ENCODE assay signal across 20 cellular contexts in genomic region chr20:47878601-47879004, GRCh38.
DNase-seq lines count a peak whose midpoint lies in the region; ATAC-seq and TF ChIP-seq lines count a peak whose summit lies in the region.
"Had no signal": no experiment of that assay in that cellular context is flagged by ENCODE, and none has a peak within 500 bp of the region (broad histone marks: within the 10 kb centered on the region; RNA-seq: fewer than 3 reads in every experiment).

No MANE protein-coding gene starts in this region.

- H3K9me3 ChIP-seq in mammary epithelial cell (replicated peaks; ENCODE audit: insufficient read depth, low read length), result no peaks in the 10 kb centered on the region
- H3K9me3 ChIP-seq in neuronal stem cell (replicated peaks in 1 of 2; ENCODE audit: control insufficient read depth in 2 of 2, insufficient read depth in 1 of 2, low read depth in 1 of 2, low read length in 2 of 2), result peaks cover 0 to 4% of the 10 kb centered on the region in 2 donors
- H3K9me3 ChIP-seq: lower lobe of right lung, right atrium auricular region had no signal

- no peak overlapping the region for H4K91ac ChIP-seq in neuronal stem cell (ENCODE audit: low read depth, low read length, poor library complexity)

- peak overlapping the region; percentile 36 for H2AK5ac ChIP-seq in neuronal stem cell (ENCODE audit: low read depth, low read length)

- H3K79me2 ChIP-seq in mammary epithelial cell (ENCODE audit: insufficient read depth, low read length), result no peaks in the 10 kb centered on the region

- no peak overlapping the region for H2AFZ ChIP-seq in mammary epithelial cell (ENCODE audit: low read depth, low read length)
- no peak overlapping the region for H2AFZ ChIP-seq in neuronal stem cell (ENCODE audit: low read length)

- H3K36me3 ChIP-seq in mammary epithelial cell (ENCODE audit: insufficient read depth, low read length), result no peaks in the 10 kb centered on the region
- H3K36me3 ChIP-seq in neuronal stem cell (replicated peaks in 1 of 2; ENCODE audit: control insufficient read depth in 2 of 2, insufficient read depth in 2 of 2, low read length in 2 of 2), result no peaks in the 10 kb centered on the region
- H3K36me3 ChIP-seq: lower lobe of right lung, right atrium auricular region had no signal

- intact Hi-C loops in mammary epithelial cell (cut with micrococcal nuclease), result no loop called here
- intact Hi-C loops in MCF 10A (cut with micrococcal nuclease), result no loop called here

- H3K4me1 ChIP-seq in mammary epithelial cell (ENCODE audit: insufficient read depth, low read length) (no peaks in the 10 kb centered on the region), neuronal stem cell (ENCODE audit: control insufficient read depth in 2 of 2, insufficient read depth in 1 of 2, low read depth in 1 of 2, low read length in 2 of 2) (peaks cover 6 to 9% of the 10 kb centered on the region in 2 donors)
- H3K4me1 ChIP-seq: lower lobe of right lung, right atrium auricular region had no signal

- POLR2A ChIA-PET in MCF 10A (lab: Yijun Ruan, JAX), result interaction anchor here (0.6 kb wide), 1 partner anchor 23 kb away, joined by 3 read pairs; no protein-coding TSS in a partner anchor

- H4K20me1 ChIP-seq in mammary epithelial cell (ENCODE audit: insufficient read depth, low read length), result no peaks in the 10 kb centered on the region

- H2BK15ac ChIP-seq in neuronal stem cell (ENCODE audit: low read length), result no peak overlapping the region

- no peak overlapping the region for H4K8ac ChIP-seq in neuronal stem cell (ENCODE audit: low read depth, low read length)

- H3K27me3 ChIP-seq in mammary epithelial cell (ENCODE audit: insufficient read depth, low read length) (no peaks in the 10 kb centered on the region), neuronal stem cell (ENCODE audit: control insufficient read depth in 3 of 3, insufficient read depth in 3 of 3, low read depth in 1 of 3, low read length in 3 of 3) (peaks cover 0 to 23% (median 0%) of the 10 kb centered on the region in 3 experiments)
- H3K27me3 ChIP-seq: right atrium auricular region had no signal

- H3K4me2 ChIP-seq in mammary epithelial cell (ENCODE audit: insufficient read depth, low read depth, low read length) (no peak overlapping the region), neuronal stem cell (ENCODE audit: insufficient read depth, low read length, poor library complexity, severe bottlenecking) (no peak overlapping the region)

- no peak overlapping the region for H3K4me3 ChIP-seq in mammary epithelial cell (replicated peaks in 1 of 3; ENCODE audit: insufficient read depth in 1 of 3, low read depth in 2 of 3, low read length in 3 of 3)
- H3K4me3 ChIP-seq in neuronal stem cell (ENCODE audit: low read length in 2 of 2), result no peak overlapping the region
- H3K4me3 ChIP-seq: lower lobe of right lung, right atrium auricular region had no signal

- H3K4me1 Mint-ChIP-seq in MCF 10A (ENCODE audit: insufficient read depth, unreplicated experiment), result no peaks in the 10 kb centered on the region
- H3K4me1 Mint-ChIP-seq: activated naive CD4-positive, alpha-beta T cell treated with anti-CD3 and anti-CD28 coated beads, Interleukin-2, amount 10 ng/mL, durations not matched to agents 7 days and 5 days; immature natural killer cell had no signal

- no peak overlapping the region for H3K23ac ChIP-seq in neuronal stem cell (ENCODE audit: low read depth, low read length, poor library complexity)

- H3K4ac ChIP-seq in neuronal stem cell (ENCODE audit: low read length), result no peak overlapping the region

- no TSS peak for BruUV-seq in mammary epithelial cell (replicated peaks; lab: Mats Ljungman, UMichigan)
- BruUV-seq in MCF 10A (replicated peaks; lab: Mats Ljungman, UMichigan), result no TSS peak

- in situ Hi-C loops in mammary epithelial cell (cut with MboI; ENCODE audit: low sequenced_read_pairs in 2 of 2), result no loop called here

- no peak overlapping the region for H2BK5ac ChIP-seq in neuronal stem cell (ENCODE audit: low read length)

- H3K27me3 Mint-ChIP-seq in MCF 10A (ENCODE audit: insufficient read depth, unreplicated experiment), result no peaks in the 10 kb centered on the region

- H3K36me3 Mint-ChIP-seq in MCF 10A (ENCODE audit: insufficient read depth, unreplicated experiment), result no peaks in the 10 kb centered on the region
- H3K36me3 Mint-ChIP-seq: activated naive CD4-positive, alpha-beta T cell treated with anti-CD3 and anti-CD28 coated beads, Interleukin-2, amount 10 ng/mL, durations not matched to agents 7 days and 5 days; immature natural killer cell had no signal

- DNase-seq in mammary epithelial cell, result peak; percentile 13
- DNase-seq in MCF 10A (ENCODE audit: unreplicated experiment), result no peak
- peak; percentile 32 for DNase-seq in NCI-H524 treated with DMSO at 0.1 percent for 48 hours (lab: John Stamatoyannopoulos, UW)
- DNase-seq in dermis microvascular lymphatic vessel endothelial cell (ENCODE audit: low read depth in 2 of 2), result peak; percentile 61 to 92
- DNase-seq in neuronal stem cell (ENCODE audit: low spot score), result no peak
- DNase-seq in OCI-M2 (lab: John Stamatoyannopoulos, UW; ENCODE audit: unreplicated experiment), result no peak
- no peak for DNase-seq in NCI-H1105 (lab: John Stamatoyannopoulos, UW)
- DNase-seq: activated CD8-positive, alpha-beta memory T cell treated with anti-CD3 and anti-CD28 coated beads for 24 hours; activated naive CD4-positive, alpha-beta T cell treated with anti-CD3 and anti-CD28 coated beads, Interleukin-2, amount 10 ng/mL, durations not matched to agents 7 days and 5 days; activated T-cell treated with anti-CD3 and anti-CD28 coated beads, Interleukin-2, amount 50 U/mL, for 4 hours; GOT3; immature natural killer cell; lower lobe of right lung; NCI-H1048; NCI-H2081 treated with DMSO at 0.1 percent for 48 hours; NCI-H510A; stimulated activated CD4-positive, alpha-beta T cell treated with anti-CD3 and anti-CD28 coated beads, Interleukin-12 subunit alpha, Interleukin-12 subunit beta, amount 100 ng/mL, for 4 hours had no signal

- H2BK12ac ChIP-seq in neuronal stem cell (ENCODE audit: low read length), result no peak overlapping the region

- no peaks in the 10 kb centered on the region for H3K79me1 ChIP-seq in neuronal stem cell (ENCODE audit: low read depth, low read length)

- dilution Hi-C loops in mammary epithelial cell (cut with HindIII; ENCODE audit: low sequenced_read_pairs), result no loop called here

- CTCF ChIA-PET in mammary epithelial cell (lab: Charles Lee; ENCODE audit: low non-redundant PET) (no interaction called here), MCF 10A (lab: Yijun Ruan, JAX) (interaction anchor here (1.1 kb wide), 1 partner anchor 16 kb away, joined by 3 read pairs; no protein-coding TSS in a partner anchor)

- WGBS in mammary epithelial cell (ENCODE audit: low coverage, missing lambda C conversion rate), result 95% methylated on average over 6 of the region's 6 CpGs
- no CpG with 5 or more reads among the region's 6 CpGs for WGBS in neuronal stem cell (ENCODE audit: extremely low coverage in 2 of 2, insufficient read length in 2 of 2, insufficient replicate concordance in 1 of 2), 2 donors

- H3K4me3 Mint-ChIP-seq in MCF 10A (ENCODE audit: unreplicated experiment), result no peak overlapping the region
- H3K4me3 Mint-ChIP-seq: activated naive CD4-positive, alpha-beta T cell treated with anti-CD3 and anti-CD28 coated beads, Interleukin-2, amount 10 ng/mL, durations not matched to agents 7 days and 5 days; activated T-cell treated with anti-CD3 and anti-CD28 coated beads, Interleukin-2, amount 50 U/mL, for 4 hours; immature natural killer cell had no signal

- no peak for TF ChIP-seq CTCF in mammary epithelial cell (conservative IDR thresholded peaks at IDR 0.05 in 1 of 2, IDR thresholded peaks at IDR 0.05 in 1 of 2; ENCODE audit: extremely low read depth in 1 of 2, insufficient read depth in 1 of 2, low read depth in 1 of 2, low read length in 2 of 2)
- no peak for TF ChIP-seq CTCF in MCF 10A (IDR thresholded peaks at IDR 0.05; ENCODE audit: unreplicated experiment)

- H3K14ac ChIP-seq in neuronal stem cell (ENCODE audit: low read length), result no peak overlapping the region

- no peak for ATAC-seq in HG02852 (IDR thresholded peaks at IDR 0.05; ENCODE audit: unreplicated experiment)
- ATAC-seq: activated T-cell treated with anti-CD3 and anti-CD28 coated beads, Interleukin-2, amount 50 U/mL, for 4 hours; lower lobe of right lung; Right ventricle myocardium inferior had no signal

- no peaks in the 10 kb centered on the region for H3K9me3 Mint-ChIP-seq in MCF 10A (ENCODE audit: unreplicated experiment)
- H3K9me3 Mint-ChIP-seq: activated naive CD4-positive, alpha-beta T cell treated with anti-CD3 and anti-CD28 coated beads, Interleukin-2, amount 10 ng/mL, durations not matched to agents 7 days and 5 days; activated T-cell treated with anti-CD3 and anti-CD28 coated beads, Interleukin-2, amount 50 U/mL, for 4 hours; immature natural killer cell had no signal

- no peak overlapping the region for H3K27ac ChIP-seq in mammary epithelial cell (ENCODE audit: insufficient read depth, low read depth, low read length)
- H3K27ac ChIP-seq in neuronal stem cell (replicated peaks; ENCODE audit: low read length), result no peak overlapping the region
- H3K27ac ChIP-seq: lower lobe of right lung, right atrium auricular region had no signal

- H2BK120ac ChIP-seq in neuronal stem cell (ENCODE audit: low read depth, low read length), result no peak overlapping the region

- H3K9ac ChIP-seq in mammary epithelial cell (ENCODE audit: insufficient read depth, low read length) (no peak overlapping the region), neuronal stem cell (ENCODE audit: low read depth, low read length, poor library complexity) (no peak overlapping the region)

- H3K27ac Mint-ChIP-seq in MCF 10A (ENCODE audit: low read depth, unreplicated experiment), result no peak overlapping the region
- H3K27ac Mint-ChIP-seq: immature natural killer cell had no signal

- peak overlapping the region; percentile 36 for H3K18ac ChIP-seq in neuronal stem cell (ENCODE audit: low read length)

Comparison
In these comparisons a context has a peak if more than half of its experiments do, and no peak if none do; other contexts are left out.
1. DNase-seq: peak in mammary epithelial cell (single experiment), NCI-H524 treated with DMSO at 0.1 percent for 48 hours (single experiment) and dermis microvascular lymphatic vessel endothelial cell (2 of 2); none in MCF 10A (single experiment), neuronal stem cell (single experiment), OCI-M2 (single experiment) and NCI-H1105 (single experiment).